26 cellular contexts compared by ENCODE assay signal in the genomic region with DNA sequence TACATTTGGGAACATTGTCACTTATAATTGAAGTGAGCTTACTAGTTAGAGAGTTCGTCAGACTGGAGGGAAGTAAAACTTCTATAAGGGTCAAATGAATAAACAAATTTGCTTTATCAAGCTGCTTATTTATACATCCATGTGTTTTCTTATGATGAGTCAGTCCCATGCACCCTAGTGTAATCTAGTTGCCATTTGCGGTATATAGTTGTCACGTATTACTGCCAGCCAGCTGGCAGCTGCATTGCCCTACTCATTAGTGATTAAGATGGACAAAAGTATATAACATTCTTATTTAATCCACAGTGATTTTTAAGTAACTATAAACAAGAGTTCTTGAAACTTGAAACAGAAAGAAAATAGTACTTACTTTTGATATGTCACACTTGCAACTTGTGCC.
"Had no signal": no experiment of that assay in that cellular context is flagged by ENCODE, and none has a peak within 500 bp of the region (broad histone marks: within the 10 kb centered on the region; RNA-seq: fewer than 3 reads in every experiment).

No MANE protein-coding gene starts in this region.

- H3K4me3 ChIP-seq: left ventricle myocardium inferior, lung, neural progenitor cell, psoas muscle, right atrium auricular region, spleen, suprapubic skin, thoracic aorta, tibial artery, upper lobe of right lung had no signal

- H3K4me1 ChIP-seq: left ventricle myocardium inferior, neural progenitor cell, parathyroid adenoma, psoas muscle, right atrium auricular region, spleen, suprapubic skin, upper lobe of right lung had no signal

- H3K4me3 Mint-ChIP-seq: mesothelial cell of epicardium; naive B cell; natural killer cell; nephron progenitor cell; neural progenitor cell; stimulated activated effector memory CD8-positive, alpha-beta T cell treated with anti-CD3 and anti-CD28 coated beads, Interleukin-12 subunit alpha, Interleukin-12 subunit beta, amount 100 ng/mL, for 72 hours; stimulated activated naive CD8-positive, alpha-beta T cell treated with anti-CD3 and anti-CD28 coated beads, Interleukin-15, Interleukin-2, amounts not matched to agents 100 ng/mL and 50 ng/mL, for 24 hours had no signal

- H3K36me3 ChIP-seq: left ventricle myocardium inferior, neural progenitor cell, neutrophil, right atrium auricular region, spleen, suprapubic skin, thoracic aorta, tibial artery, upper lobe of right lung had no signal

- H3K27me3 Mint-ChIP-seq: naive B cell; stimulated activated naive CD8-positive, alpha-beta T cell treated with anti-CD3 and anti-CD28 coated beads, Interleukin-15, Interleukin-2, amounts not matched to agents 100 ng/mL and 50 ng/mL, for 24 hours had no signal

- H3K9me3 ChIP-seq: left ventricle myocardium inferior, neutrophil, psoas muscle, right atrium auricular region, spleen, suprapubic skin, thoracic aorta, tibial artery, upper lobe of right lung had no signal

- H3K27me3 ChIP-seq: neural progenitor cell, neutrophil, right atrium auricular region, spleen, suprapubic skin, tibial artery, upper lobe of right lung had no signal

- ATAC-seq: natural killer cell; psoas muscle; sciatic nerve; stimulated activated effector memory CD8-positive, alpha-beta T cell treated with anti-CD3 and anti-CD28 coated beads, Interleukin-12 subunit alpha, Interleukin-12 subunit beta, amount 100 ng/mL, for 72 hours; upper lobe of right lung had no signal

- H2AFZ ChIP-seq: neural progenitor cell, parathyroid adenoma had no signal

- DNase-seq: islet precursor cell; left ventricle myocardium inferior; mesendoderm; naive B cell; natural killer cell; nephron progenitor cell; occipital lobe; psoas muscle; small intestine; spleen; stimulated activated CD4-positive, alpha-beta T cell treated with anti-CD3 and anti-CD28 coated beads, Interleukin-4, amount 100 ng/mL, for 24 hours; stimulated activated naive CD4-positive, alpha-beta T cell; tibial artery; trophoblast cell; upper lobe of right lung had no signal

- H3K27ac Mint-ChIP-seq: mesothelial cell of epicardium; naive B cell; natural killer cell; nephron progenitor cell; neural progenitor cell; stimulated activated effector memory CD8-positive, alpha-beta T cell treated with anti-CD3 and anti-CD28 coated beads, Interleukin-12 subunit alpha, Interleukin-12 subunit beta, amount 100 ng/mL, for 72 hours; stimulated activated naive CD8-positive, alpha-beta T cell treated with anti-CD3 and anti-CD28 coated beads, Interleukin-15, Interleukin-2, amounts not matched to agents 100 ng/mL and 50 ng/mL, for 24 hours had no signal

- H3K4me2 ChIP-seq: neural progenitor cell had no signal

- H3K4me1 Mint-ChIP-seq: naive B cell; natural killer cell; stimulated activated effector memory CD8-positive, alpha-beta T cell treated with anti-CD3 and anti-CD28 coated beads, Interleukin-12 subunit alpha, Interleukin-12 subunit beta, amount 100 ng/mL, for 72 hours had no signal

- H3K9ac ChIP-seq: neural progenitor cell, parathyroid adenoma had no signal

- H3K36me3 Mint-ChIP-seq: mesothelial cell of epicardium; naive B cell; natural killer cell; neural progenitor cell; stimulated activated effector memory CD8-positive, alpha-beta T cell treated with anti-CD3 and anti-CD28 coated beads, Interleukin-12 subunit alpha, Interleukin-12 subunit beta, amount 100 ng/mL, for 72 hours had no signal

- H3K79me2 ChIP-seq: parathyroid adenoma had no signal

- H3K27ac ChIP-seq: left ventricle myocardium inferior, neural progenitor cell, neutrophil, parathyroid adenoma, psoas muscle, right atrium auricular region, spleen, suprapubic skin, thoracic aorta, tibial artery, upper lobe of right lung had no signal
